In genomic region chr14:34461334-34462131, GRCh38 we compare ENCODE assay signal across 8 cellular contexts. TPM values are rescaled to one million over a fixed set of nuclear protein-coding genes. Genes with fewer than 3 reads are reported as not detected.
DNase-seq lines count a peak whose midpoint lies in the region; ATAC-seq and TF ChIP-seq lines count a peak whose summit lies in the region.

No MANE protein-coding gene starts in this region.

- CTCF ChIA-PET in AG04450 (lab: Charles Lee): interaction anchor here (0.8 kb wide), 1 partner anchor 139 kb away, joined by 3 read pairs; no protein-coding TSS in a partner anchor

- H3K4me3 Mint-ChIP-seq in naive B cell: peak overlapping the region in 7 of 8 donors; percentile 74 to 98 (median 93)

- no peaks in the 10 kb centered on the region for H3K27me3 Mint-ChIP-seq in naive B cell

- H3K9me3 Mint-ChIP-seq in naive B cell: no peaks in the 10 kb centered on the region

- H3K27ac ChIP-seq in AG04450 (ENCODE audit: low read depth, low read length) (peak overlapping the region; percentile 75), esophagus squamous epithelium (peak overlapping the region; percentile 93 to 98 (median 97)), tibial nerve (peak overlapping the region; percentile 89 to 97 (median 91))

- H3K4me3 ChIP-seq in AG04450 (ENCODE audit: low read depth, low read length): peak overlapping the region; percentile 91
- H3K4me3 ChIP-seq in esophagus squamous epithelium: peak overlapping the region; percentile 77 to 93 (median 88)
- peak overlapping the region; percentile 57 to 88 (median 69) for H3K4me3 ChIP-seq in tibial nerve

- H3K4me1 ChIP-seq in esophagus squamous epithelium (peaks cover 0 to 40% (median 11%) of the 10 kb centered on the region in 3 donors), tibial nerve (peaks cover 0 to 28% (median 16%) of the 10 kb centered on the region in 4 donors)

- POLR2A ChIA-PET in AG04450 (lab: Yijun Ruan, JAX): interaction anchor here (0.6 to 3.5 kb wide), 4 partner anchors 20 to 54 kb away, joined by 3 to 15 read pairs (median 6); no protein-coding TSS in a partner anchor

- WGBS in esophagus squamous epithelium, 2 donors: 0 to 1% methylated on average over 15 to 18 of the region's 45 CpGs
- WGBS in tibial nerve, 2 donors: 1% methylated on average over 17 to 24 of the region's 45 CpGs

- H3K9me3 ChIP-seq in AG04450 (ENCODE audit: control insufficient read depth, insufficient read depth, low read length): no peaks in the 10 kb centered on the region
- no peaks in the 10 kb centered on the region for H3K9me3 ChIP-seq in esophagus squamous epithelium
- H3K9me3 ChIP-seq in tibial nerve: no peaks in the 10 kb centered on the region

- no peaks in the 10 kb centered on the region for H3K36me3 Mint-ChIP-seq in naive B cell

- H3K36me3 ChIP-seq in esophagus squamous epithelium: peaks cover 0 to 2% (median under 1%) of the 10 kb centered on the region in 3 donors
- peaks cover 0 to 2% (median 0%) of the 10 kb centered on the region in 3 donors for H3K36me3 ChIP-seq in tibial nerve

- TF ChIP-seq POLR2A in esophagus squamous epithelium (IDR thresholded peaks at IDR 0.05) (no peak), tibial nerve (IDR thresholded peaks at IDR 0.05) (no peak)

- DNase-seq in AG04450 (ENCODE audit: low read depth, low spot score) (no peak), NCI-H2196 (lab: John Stamatoyannopoulos, UW; ENCODE audit: unreplicated experiment) (peak; percentile 23), esophagus squamous epithelium (lab: John Stamatoyannopoulos, UW) (no peak), naive B cell (no peak), tibial nerve (ENCODE audit: low spot score in 2 of 2) (peak; percentile 30 to 44)
- peak; percentile 31 to 46 for DNase-seq in activated CD4-positive, alpha-beta T cell treated with anti-CD3 and anti-CD28 coated beads, Interleukin-2, amount 50 U/mL, for 48 hours

- no peak for TF ChIP-seq EP300 in tibial nerve (IDR thresholded peaks at IDR 0.05)

- TF ChIP-seq CTCF in AG04450 (IDR thresholded peaks at IDR 0.05; ENCODE audit: low read depth, low read length) (no peak), esophagus squamous epithelium (IDR thresholded peaks at IDR 0.05) (no peak), tibial nerve (IDR thresholded peaks at IDR 0.05) (no peak)

- intact Hi-C loops in esophagus squamous epithelium (cut with DNase I): no loop called here

- ATAC-seq in GM18858 (IDR thresholded peaks at IDR 0.05; ENCODE audit: unreplicated experiment): peak; percentile 17
- peak; percentile 39 for ATAC-seq in HG03064 (IDR thresholded peaks at IDR 0.05; ENCODE audit: low read depth, unreplicated experiment)
- ATAC-seq in naive B cell (ENCODE audit: low read depth in 2 of 2): peak; percentile 48 to 49

- peak overlapping the region; percentile 39 to 95 (median 92) for H3K27ac Mint-ChIP-seq in naive B cell

- no peaks in the 10 kb centered on the region for H3K27me3 ChIP-seq in AG04450 (ENCODE audit: control insufficient read depth, insufficient read depth, low read length)
- no peaks in the 10 kb centered on the region for H3K27me3 ChIP-seq in esophagus squamous epithelium
- no peaks in the 10 kb centered on the region for H3K27me3 ChIP-seq in tibial nerve

- peaks cover 14 to 16% (median 15%) of the 10 kb centered on the region in 3 donors for H3K4me1 Mint-ChIP-seq in naive B cell

RNA-seq across cellular contexts. Expression of gene SPTSSA, which starts 0.5 kb away (rescaled TPM):
- polyA plus RNA-seq in AG04450 (2011; rRNA removed): 21.9 and 32.5 TPM in 2 replicates
- 11.9 and 14.8 TPM in 2 replicates for polyA minus RNA-seq in AG04450 (2011; rRNA and poly(A)+ RNA removed)
- 10 to 100 TPM in 3 of 4 donors, 1 to 10 TPM in 1; 9.4 to 35.0 (median 17.3) TPM for total RNA-seq in esophagus squamous epithelium
- 10 to 100 TPM; 14.1 to 22.5 (median 16.4) TPM for polyA plus RNA-seq in naive B cell (ENCODE audit: low read depth in 6 of 6)
- 10 to 100 TPM; 13.7 to 28.8 (median 19.6) TPM for total RNA-seq in tibial nerve

Comparison
In these comparisons a context has a peak if more than half of its experiments do, and no peak if none do; other contexts are left out.
1. DNase-seq: peak in NCI-H2196 (single experiment), activated CD4-positive, alpha-beta T cell treated with anti-CD3 and anti-CD28 coated beads, Interleukin-2, amount 50 U/mL, for 48 hours (2 of 2) and tibial nerve (2 of 2); none in AG04450 (single experiment), esophagus squamous epithelium (single experiment) and naive B cell (single experiment).
2. Peak in every context shown above with its lines, with median percentiles within 50 percentile points of each other: H3K27ac ChIP-seq, H3K4me3 ChIP-seq and ATAC-seq.